In genomic region chr11:92269021-92269420, GRCh38 we compare ENCODE assay signal across 1 cellular context.
TF ChIP-seq lines count a peak whose summit lies in the region.

No MANE protein-coding gene starts in this region.

TF ChIP-seq in GM23338, 12 proteins besides CTCF, POLR2A, EP300 and RAD21 (continued from another document):
- TF ChIP-seq ZNF462 (CRISPR knock-in tag; IDR thresholded peaks at IDR 0.05) (no peak), REST (IDR thresholded peaks at IDR 0.05; ENCODE audit: unreplicated experiment) (no peak), STAT1 (IDR thresholded peaks at IDR 0.05; ENCODE audit: unreplicated experiment) (no peak), CREB1 (CRISPR knock-in tag; IDR thresholded peaks at IDR 0.05; ENCODE audit: low read depth) (no peak), EZH2phosphoT487 (IDR thresholded peaks at IDR 0.05; ENCODE audit: unreplicated experiment) (no peak), ETS1 (IDR thresholded peaks at IDR 0.05) (no peak), NANOG (IDR thresholded peaks at IDR 0.05; ENCODE audit: borderline replicate concordance) (no peak), ZNF114 (CRISPR knock-in tag; IDR thresholded peaks at IDR 0.05) (no peak), ZNF331 (CRISPR knock-in tag; IDR thresholded peaks at IDR 0.05; ENCODE audit: low read depth) (no peak), POLR2AphosphoS5 (IDR thresholded peaks at IDR 0.05; ENCODE audit: low read depth) (no peak), JUNB (IDR thresholded peaks at IDR 0.05; ENCODE audit: unreplicated experiment) (no peak)
TF ChIP-seq in GM23338: peak in this region for 0.
